Comparison of ENCODE assay signal across 12 cellular contexts in the genomic region with DNA sequence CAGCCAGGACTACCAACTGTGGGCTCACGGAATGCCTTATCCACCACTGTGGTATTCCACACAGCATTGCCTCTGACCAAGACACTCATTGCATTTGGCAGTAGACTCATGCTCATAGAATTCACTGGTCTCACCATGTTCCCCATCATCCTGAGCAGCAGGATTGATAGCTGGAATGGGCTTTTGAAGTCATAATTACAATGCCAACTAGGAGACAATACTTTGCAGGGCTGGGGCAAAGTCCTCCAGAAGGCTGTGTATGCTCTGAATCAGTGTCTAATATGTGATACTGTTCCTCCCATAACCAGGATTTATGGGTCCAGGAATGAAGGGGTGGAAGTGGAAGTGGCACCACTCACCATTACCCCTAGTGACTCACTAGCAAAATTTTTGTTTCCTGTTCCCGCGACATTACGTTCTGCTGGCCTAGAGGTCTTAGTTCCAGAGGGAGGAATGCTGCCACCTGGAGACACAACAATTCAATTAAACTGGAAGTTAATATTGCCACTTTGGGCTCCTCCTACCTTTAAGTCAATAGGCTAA. TPM values are rescaled to one million over a fixed set of nuclear protein-coding genes. Genes with fewer than 3 reads are reported as not detected.
DNase-seq lines count a peak whose midpoint lies in the region; ATAC-seq and TF ChIP-seq lines count a peak whose summit lies in the region.
"Had no signal": no experiment of that assay in that cellular context is flagged by ENCODE, and none has a peak within 500 bp of the region (broad histone marks: within the 10 kb centered on the region; RNA-seq: fewer than 3 reads in every experiment).

No MANE protein-coding gene starts in this region.

- H3K36me3 Mint-ChIP-seq in activated CD4-positive, alpha-beta T cell treated with anti-CD3 and anti-CD28 coated beads for 36 hours (ENCODE audit: low read depth), result no peaks in the 10 kb centered on the region

- no peaks in the 10 kb centered on the region for H3K36me3 ChIP-seq in HAP-1 (replicated peaks)

- POLR2A ChIA-PET in activated CD4-positive, alpha-beta T cell treated with anti-CD3 and anti-CD28 coated beads for 36 hours (lab: Charles Lee), result no interaction called here

- H3K4me3 Mint-ChIP-seq in activated CD4-positive, alpha-beta T cell treated with anti-CD3 and anti-CD28 coated beads for 36 hours, result no peak overlapping the region
- H3K4me3 Mint-ChIP-seq: activated B cell treated with CpG ODN at 0.5 μM for 24 hours; activated T-helper 17 cell treated with anti-CD3 and anti-CD28 coated beads, Interleukin-2, amount 50 U/mL, for 72 hours; CD4-positive, alpha-beta T cell had no signal

- no peak overlapping the region for H3K27ac Mint-ChIP-seq in activated CD4-positive, alpha-beta T cell treated with anti-CD3 and anti-CD28 coated beads for 36 hours
- H3K27ac Mint-ChIP-seq: activated B cell treated with CpG ODN at 0.5 μM for 24 hours; activated T-helper 17 cell treated with anti-CD3 and anti-CD28 coated beads, Interleukin-2, amount 50 U/mL, for 72 hours; CD4-positive, alpha-beta T cell had no signal

- in situ Hi-C loops in HAP-1 (cut with MboI; ENCODE audit: low sequenced_read_pairs), result no loop called here

- no peak for ATAC-seq in activated CD4-positive, alpha-beta T cell treated with anti-CD3 and anti-CD28 coated beads for 36 hours
- ATAC-seq: activated T-helper 17 cell treated with anti-CD3 and anti-CD28 coated beads, Interleukin-2, amount 50 U/mL, for 72 hours had no signal

- intact Hi-C loops in activated CD4-positive, alpha-beta T cell treated with anti-CD3 and anti-CD28 coated beads for 36 hours (cut with DNase I, micrococcal nuclease), result loop anchor here in 1 of 2 experiments (2.0 kb wide), 1 partner anchor 57 kb away; no protein-coding TSS in a partner anchor

- H3K27me3 Mint-ChIP-seq in activated CD4-positive, alpha-beta T cell treated with anti-CD3 and anti-CD28 coated beads for 36 hours, result peaks cover 6% of the 10 kb centered on the region

- no peaks in the 10 kb centered on the region for H3K9me3 Mint-ChIP-seq in activated CD4-positive, alpha-beta T cell treated with anti-CD3 and anti-CD28 coated beads for 36 hours (ENCODE audit: low read depth)
- H3K9me3 Mint-ChIP-seq: activated B cell treated with CpG ODN at 0.5 μM for 24 hours; activated T-helper 17 cell treated with anti-CD3 and anti-CD28 coated beads, Interleukin-2, amount 50 U/mL, for 72 hours; CD4-positive, alpha-beta T cell had no signal

- H3K4me1 ChIP-seq in HAP-1, result 0 out of 2 replicates have a peak, but pooled peaks cover 3% of the 10 kb centered on the region

- H3K9me3 ChIP-seq in HAP-1, result no peaks in the 10 kb centered on the region

- no peak overlapping the region for H3K4me3 ChIP-seq in AG10803 (ENCODE audit: low read length)
- no peak overlapping the region for H3K4me3 ChIP-seq in HAP-1

- TF ChIP-seq CTCF in AG10803 (conservative IDR thresholded peaks at IDR 0.05; ENCODE audit: low read length), result peak; percentile 23; the same call in 1 of the 2 replicates

- DNase-seq in AG10803 (ENCODE audit: low read depth) (peak; percentile 88), HT1080 (ENCODE audit: low read depth) (peak; percentile 96), amniotic epithelial cell (ENCODE audit: low read depth) (peak; percentile 79), islet precursor cell (peak; percentile 62), HAP-1 (ENCODE audit: low spot score in 2 of 2) (no peak), NCI-H1048 (lab: John Stamatoyannopoulos, UW) (no peak), NCI-H345 (lab: John Stamatoyannopoulos, UW) (no peak)
- no peak for DNase-seq in activated CD4-positive, alpha-beta T cell treated with anti-CD3 and anti-CD28 coated beads for 36 hours
- DNase-seq: activated B cell treated with CpG ODN at 0.5 μM for 24 hours; CD4-positive, alpha-beta T cell; NCI-H1417 had no signal

- H3K27me3 ChIP-seq in HAP-1 (ENCODE audit: low read depth), result peaks cover 3% of the 10 kb centered on the region; the same call in 1 of the 2 replicates

- no peaks in the 10 kb centered on the region for H3K4me1 Mint-ChIP-seq in activated CD4-positive, alpha-beta T cell treated with anti-CD3 and anti-CD28 coated beads for 36 hours
- H3K4me1 Mint-ChIP-seq: activated B cell treated with CpG ODN at 0.5 μM for 24 hours; activated T-helper 17 cell treated with anti-CD3 and anti-CD28 coated beads, Interleukin-2, amount 50 U/mL, for 72 hours had no signal

- CTCF ChIA-PET in activated CD4-positive, alpha-beta T cell treated with anti-CD3 and anti-CD28 coated beads for 36 hours (lab: Charles Lee), result no interaction called here

RNA-seq across cellular contexts. Expression of gene CCDC80, which starts 58.6 kb away (rescaled TPM):
- total RNA-seq in HT1080 (2014; rRNA removed; shearing (Covaris generic)), result 50.9 and 52.2 TPM in 2 replicates
- polyA plus RNA-seq in HT1080 (2015; cell fraction: cytosol; rRNA removed), result 39.4 and 42.8 TPM in 2 replicates
- polyA plus RNA-seq in HT1080 (2015; cell fraction: nucleus; rRNA removed), result 121 and 125 TPM in 2 replicates
- not detected for total RNA-seq in activated CD4-positive, alpha-beta T cell treated with anti-CD3 and anti-CD28 coated beads for 36 hours
- total RNA-seq: activated B cell treated with CpG ODN at 0.5 μM for 24 hours; activated T-helper 17 cell treated with anti-CD3 and anti-CD28 coated beads, Interleukin-2, amount 50 U/mL, for 72 hours; CD4-positive, alpha-beta T cell had no signal

Comparison
In these comparisons a context has a peak if more than half of its experiments do, and no peak if none do; other contexts are left out.
1. DNase-seq: peak in AG10803 (single experiment), HT1080 (single experiment), amniotic epithelial cell (single experiment) and islet precursor cell (single experiment); none in HAP-1 (0 of 2), activated CD4-positive, alpha-beta T cell treated with anti-CD3 and anti-CD28 coated beads for 36 hours (single experiment), NCI-H1048 (single experiment) and NCI-H345 (single experiment).
2. RNA of gene CCDC80, which starts 58.6 kb away (total RNA-seq): 50.9 to 52.2 TPM in HT1080; not detected in activated CD4-positive, alpha-beta T cell treated with anti-CD3 and anti-CD28 coated beads for 36 hours; every median in the first group is over 10 times any median in the second.